In genomic region chr6:79430913-79431312, GRCh38 we compare ENCODE assay signal across 1 cellular context.
TF ChIP-seq lines count a peak whose summit lies in the region.

No MANE protein-coding gene starts in this region.

TF ChIP-seq in WTC11, 78 proteins besides CTCF, POLR2A, EP300 and RAD21 (continued from another document):
- TF ChIP-seq IRF1 (CRISPR knock-in tag; IDR thresholded peaks at IDR 0.05) (no peak), RELA (CRISPR knock-in tag; IDR thresholded peaks at IDR 0.05; ENCODE audit: borderline replicate concordance) (no peak), USF2 (CRISPR knock-in tag; IDR thresholded peaks at IDR 0.05) (no peak)
